In genomic region chr15:90647326-90647725, GRCh38 we compare ENCODE assay signal across 12 cellular contexts.
DNase-seq lines count a peak whose midpoint lies in the region; FAIRE-seq and TF ChIP-seq lines count a peak whose summit lies in the region.
"Had no signal": no experiment of that assay in that cellular context is flagged by ENCODE, and none has a peak within 500 bp of the region (broad histone marks: within the 10 kb centered on the region; RNA-seq: fewer than 3 reads in every experiment).

No MANE protein-coding gene starts in this region.

- no peak for TF ChIP-seq POLR2A in sigmoid colon (IDR thresholded peaks at IDR 0.05)

- peaks cover 21% of the 10 kb centered on the region for H3K36me3 Mint-ChIP-seq in activated naive CD4-positive, alpha-beta T cell treated with anti-CD3 and anti-CD28 coated beads, Interleukin-2, amount 10 ng/mL, durations not matched to agents 7 days and 5 days
- peaks cover 27% of the 10 kb centered on the region for H3K36me3 Mint-ChIP-seq in activated T-helper 2 cell treated with anti-CD3 and anti-CD28 coated beads, Interferon-gamma antibody, Interleukin-2, Interleukin-4, amounts not matched to agents 10 μg/mL and 5 μg/mL and 100 μg/mL, durations not matched to agents 14 hours and 24 hours and 36 hours (ENCODE audit: low read depth)
- H3K36me3 Mint-ChIP-seq in CD4-positive, alpha-beta memory T cell: peaks cover 14 to 26% of the 10 kb centered on the region in 2 donors

- H3K27ac ChIP-seq in sigmoid colon (no peak overlapping the region), small intestine (ENCODE audit: low read depth in 1 of 2, low read length in 1 of 2) (no peak overlapping the region)
- no peak overlapping the region for H3K27ac ChIP-seq in CD4-positive, alpha-beta memory T cell (ENCODE audit: low read depth, low read length)
- H3K27ac ChIP-seq: SJCRH30 had no signal

- H3K9me3 ChIP-seq in sigmoid colon: no peaks in the 10 kb centered on the region
- H3K9me3 ChIP-seq in CD4-positive, alpha-beta memory T cell (ENCODE audit: control insufficient read depth in 1 of 2, low read length in 2 of 2): no peaks in the 10 kb centered on the region
- no peaks in the 10 kb centered on the region for H3K9me3 ChIP-seq in small intestine (ENCODE audit: control insufficient read depth, low read depth)
- H3K9me3 ChIP-seq: BE2C, SJCRH30 had no signal

- CTCF ChIA-PET in activated naive CD4-positive, alpha-beta T cell treated with anti-CD3 and anti-CD28 coated beads, Interleukin-2, amount 10 ng/mL, durations not matched to agents 7 days and 5 days (lab: Charles Lee): interaction anchor here (0.6 to 5.4 kb wide), 38 partner anchors 10 to 354 kb away, joined by 3 to 78 read pairs (median 4); partner anchors contain the start of genes BLM, FES, HDDC3 and UNC45A
- CTCF ChIA-PET in CD4-positive, alpha-beta memory T cell (lab: Charles Lee; ENCODE audit: partially characterized antibody): interaction anchor here (0.6 to 3.8 kb wide), 31 partner anchors 10 to 402 kb away, joined by 3 to 118 read pairs (median 4); partner anchors contain the start of genes BLM, FES, HDDC3 and MAN2A2

- H3K9me3 Mint-ChIP-seq in activated naive CD4-positive, alpha-beta T cell treated with anti-CD3 and anti-CD28 coated beads, Interleukin-2, amount 10 ng/mL, durations not matched to agents 7 days and 5 days: no peaks in the 10 kb centered on the region
- H3K9me3 Mint-ChIP-seq in activated T-helper 2 cell treated with anti-CD3 and anti-CD28 coated beads, Interferon-gamma antibody, Interleukin-2, Interleukin-4, amounts not matched to agents 10 μg/mL and 5 μg/mL and 100 μg/mL, durations not matched to agents 14 hours and 24 hours and 36 hours: peaks cover 7% of the 10 kb centered on the region
- H3K9me3 Mint-ChIP-seq in CD4-positive, alpha-beta memory T cell: peaks cover 0 to 6% (median 0%) of the 10 kb centered on the region in 8 donors
- H3K9me3 Mint-ChIP-seq: CD8-positive, alpha-beta T cell had no signal

- H3K4me3 Mint-ChIP-seq in activated naive CD4-positive, alpha-beta T cell treated with anti-CD3 and anti-CD28 coated beads, Interleukin-2, amount 10 ng/mL, durations not matched to agents 7 days and 5 days: no peak overlapping the region
- H3K4me3 Mint-ChIP-seq in activated T-helper 2 cell treated with anti-CD3 and anti-CD28 coated beads, Interferon-gamma antibody, Interleukin-2, Interleukin-4, amounts not matched to agents 10 μg/mL and 5 μg/mL and 100 μg/mL, durations not matched to agents 14 hours and 24 hours and 36 hours (ENCODE audit: low read depth): no peak overlapping the region
- H3K4me3 Mint-ChIP-seq in CD4-positive, alpha-beta memory T cell: no peak overlapping the region
- H3K4me3 Mint-ChIP-seq: CD8-positive, alpha-beta T cell had no signal

- peaks cover 2% of the 10 kb centered on the region for H3K27me3 Mint-ChIP-seq in activated naive CD4-positive, alpha-beta T cell treated with anti-CD3 and anti-CD28 coated beads, Interleukin-2, amount 10 ng/mL, durations not matched to agents 7 days and 5 days
- H3K27me3 Mint-ChIP-seq in activated T-helper 2 cell treated with anti-CD3 and anti-CD28 coated beads, Interferon-gamma antibody, Interleukin-2, Interleukin-4, amounts not matched to agents 10 μg/mL and 5 μg/mL and 100 μg/mL, durations not matched to agents 14 hours and 24 hours and 36 hours (ENCODE audit: low read depth): no peaks in the 10 kb centered on the region
- H3K27me3 Mint-ChIP-seq in CD4-positive, alpha-beta memory T cell: peaks cover 0 to 3% of the 10 kb centered on the region in 2 donors

- H3K27ac Mint-ChIP-seq in activated naive CD4-positive, alpha-beta T cell treated with anti-CD3 and anti-CD28 coated beads, Interleukin-2, amount 10 ng/mL, durations not matched to agents 7 days and 5 days: no peak overlapping the region
- H3K27ac Mint-ChIP-seq in activated T-helper 2 cell treated with anti-CD3 and anti-CD28 coated beads, Interferon-gamma antibody, Interleukin-2, Interleukin-4, amounts not matched to agents 10 μg/mL and 5 μg/mL and 100 μg/mL, durations not matched to agents 14 hours and 24 hours and 36 hours: peak overlapping the region; percentile 40
- no peak overlapping the region for H3K27ac Mint-ChIP-seq in CD4-positive, alpha-beta memory T cell
- H3K27ac Mint-ChIP-seq: CD8-positive, alpha-beta T cell had no signal

- FAIRE-seq in small intestine (lab: Jason Lieb, UNC): no peak

- TF ChIP-seq EP300 in sigmoid colon (IDR thresholded peaks at IDR 0.05): no peak

- intact Hi-C loops in activated T-helper 2 cell treated with anti-CD3 and anti-CD28 coated beads, Interferon-gamma antibody, Interleukin-2, Interleukin-4, amounts not matched to agents 10 μg/mL and 5 μg/mL and 100 μg/mL, durations not matched to agents 14 hours and 24 hours and 36 hours (cut with micrococcal nuclease): loop anchor here (5.0 kb wide), 3 partner anchors 105 to 225 kb away; no protein-coding TSS in a partner anchor
- intact Hi-C loops in sigmoid colon (cut with DNase I): loop anchor here (5.0 kb wide), 1 partner anchor 285 kb away; the partner anchor contains the start of gene HDDC3
- intact Hi-C loops in CD4-positive, alpha-beta memory T cell (cut with micrococcal nuclease): loop anchor here (5.0 kb wide), 1 partner anchor 625 kb away; no protein-coding TSS in a partner anchor

- peak; percentile 42 for DNase-seq in activated naive CD4-positive, alpha-beta T cell treated with anti-CD3 and anti-CD28 coated beads, Interleukin-2, amount 10 ng/mL, durations not matched to agents 7 days and 5 days
- no peak for DNase-seq in activated naive CD4-positive, alpha-beta T cell treated with Interleukin-2 at 50 U/mL for 16 hours
- DNase-seq in NCI-H69 (lab: John Stamatoyannopoulos, UW) (peak; percentile 9), sigmoid colon (peak; percentile 54), small intestine (no peak)
- DNase-seq in activated T-helper 2 cell treated with anti-CD3 and anti-CD28 coated beads, Interferon-gamma antibody, Interleukin-2, Interleukin-4, amounts not matched to agents 10 μg/mL and 5 μg/mL and 100 μg/mL, durations not matched to agents 14 hours and 24 hours and 36 hours (ENCODE audit: low spot score): no peak
- DNase-seq in CD4-positive, alpha-beta memory T cell: no peak
- DNase-seq: NCI-H2029, NCI-H510A had no signal

- H3K4me1 ChIP-seq in sigmoid colon (peaks cover 0 to 9% (median 4%) of the 10 kb centered on the region in 4 donors), small intestine (ENCODE audit: control insufficient read depth in 2 of 2, insufficient read depth in 1 of 2, low read depth in 1 of 2, low read length in 1 of 2) (peaks cover 0 to 2% of the 10 kb centered on the region in 2 donors)
- peaks cover 20% of the 10 kb centered on the region for H3K4me1 ChIP-seq in CD4-positive, alpha-beta memory T cell (ENCODE audit: insufficient read depth, low read length)
- H3K4me1 ChIP-seq: SJCRH30 had no signal

- no peak overlapping the region for H3K4me3 ChIP-seq in sigmoid colon
- H3K4me3 ChIP-seq in CD4-positive, alpha-beta memory T cell (ENCODE audit: low read length in 2 of 2): no peak overlapping the region
- H3K4me3 ChIP-seq in small intestine (ENCODE audit: low read depth in 1 of 2, low read length in 2 of 2): no peak overlapping the region
- H3K4me3 ChIP-seq: SJCRH30 had no signal

- H3K36me3 ChIP-seq in sigmoid colon: peaks cover 8 to 21% (median 13%) of the 10 kb centered on the region in 4 donors
- peaks cover 12% of the 10 kb centered on the region for H3K36me3 ChIP-seq in CD4-positive, alpha-beta memory T cell (ENCODE audit: insufficient read depth, low read length)
- H3K36me3 ChIP-seq in small intestine (ENCODE audit: control insufficient read depth in 2 of 2, insufficient read depth in 2 of 2, low read length in 2 of 2): peaks cover 0 to 2% of the 10 kb centered on the region in 2 donors

- H3K4me1 Mint-ChIP-seq in activated naive CD4-positive, alpha-beta T cell treated with anti-CD3 and anti-CD28 coated beads, Interleukin-2, amount 10 ng/mL, durations not matched to agents 7 days and 5 days: peaks cover 46% of the 10 kb centered on the region
- H3K4me1 Mint-ChIP-seq in activated T-helper 2 cell treated with anti-CD3 and anti-CD28 coated beads, Interferon-gamma antibody, Interleukin-2, Interleukin-4, amounts not matched to agents 10 μg/mL and 5 μg/mL and 100 μg/mL, durations not matched to agents 14 hours and 24 hours and 36 hours (ENCODE audit: low read depth): peaks cover 34% of the 10 kb centered on the region
- H3K4me1 Mint-ChIP-seq in CD4-positive, alpha-beta memory T cell: peaks cover 14 to 27% (median 21%) of the 10 kb centered on the region in 4 donors

- TF ChIP-seq CTCF in sigmoid colon (IDR thresholded peaks at IDR 0.05): no peak

- POLR2A ChIA-PET in CD4-positive, alpha-beta memory T cell (lab: Charles Lee; ENCODE audit: partially characterized antibody): interaction anchor here (0.7 to 1.2 kb wide), 3 partner anchors 70 to 284 kb away, joined by 3 to 8 read pairs (median 4); partner anchors contain the start of genes BLM and FES

- no peaks in the 10 kb centered on the region for H3K27me3 ChIP-seq in sigmoid colon
- H3K27me3 ChIP-seq in CD4-positive, alpha-beta memory T cell (ENCODE audit: insufficient read depth, low read length): no peaks in the 10 kb centered on the region
- no peaks in the 10 kb centered on the region for H3K27me3 ChIP-seq in small intestine (ENCODE audit: control insufficient read depth in 2 of 2, insufficient read depth in 2 of 2, low read length in 2 of 2)
- H3K27me3 ChIP-seq: BE2C, SJCRH30 had no signal

- WGBS in sigmoid colon, 2 donors: 18 to 46% methylated on average over 2 of the region's 2 CpGs
- 31 to 59% (median 37%) methylated on average over 2 of the region's 2 CpGs for WGBS in small intestine, 3 donors

Comparison
In these comparisons a context has a peak if more than half of its experiments do, and no peak if none do; other contexts are left out.
1. DNase-seq: peak in activated naive CD4-positive, alpha-beta T cell treated with anti-CD3 and anti-CD28 coated beads, Interleukin-2, amount 10 ng/mL, durations not matched to agents 7 days and 5 days (single experiment), NCI-H69 (single experiment) and sigmoid colon (single experiment); none in activated naive CD4-positive, alpha-beta T cell treated with Interleukin-2 at 50 U/mL for 16 hours (single experiment), activated T-helper 2 cell treated with anti-CD3 and anti-CD28 coated beads, Interferon-gamma antibody, Interleukin-2, Interleukin-4, amounts not matched to agents 10 μg/mL and 5 μg/mL and 100 μg/mL, durations not matched to agents 14 hours and 24 hours and 36 hours (single experiment), CD4-positive, alpha-beta memory T cell (0 of 5) and small intestine (single experiment).